Comparison of ENCODE assay signal across 9 cellular contexts in genomic region chr9:76887003-76887821, GRCh38. TPM values are rescaled to one million over a fixed set of nuclear protein-coding genes. Genes with fewer than 3 reads are reported as not detected.
DNase-seq lines count a peak whose midpoint lies in the region; ATAC-seq and TF ChIP-seq lines count a peak whose summit lies in the region.
"Had no signal": no experiment of that assay in that cellular context is flagged by ENCODE, and none has a peak within 500 bp of the region (broad histone marks: within the 10 kb centered on the region; RNA-seq: fewer than 3 reads in every experiment).

No MANE protein-coding gene starts in this region.

- DNase-seq in MG63: no peak
- no peak for DNase-seq in fibroblast of mammary gland (ENCODE audit: low read depth)
- DNase-seq in thoracic aorta (ENCODE audit: low spot score): no peak
- DNase-seq in left lung: no peak
- DNase-seq: NCI-H187; stimulated activated CD4-positive, alpha-beta T cell treated with anti-CD3 and anti-CD28 coated beads, Interleukin-2, amount 100 ng/mL, for 48 hours had no signal

- H3K27me3 ChIP-seq in MG63 (no peaks in the 10 kb centered on the region), thoracic aorta (replicated peaks; ENCODE audit: insufficient read depth) (no peaks in the 10 kb centered on the region), left lung (no peaks in the 10 kb centered on the region)

- H3K27ac ChIP-seq in thoracic aorta: peak overlapping the region; percentile 36 to 67
- no peak overlapping the region for H3K27ac ChIP-seq in left lung

- H3K9me3 ChIP-seq in MG63 (no peaks in the 10 kb centered on the region), thoracic aorta (no peaks in the 10 kb centered on the region), left lung (no peaks in the 10 kb centered on the region)

- peak; percentile 6 for TF ChIP-seq CTCF in fibroblast of mammary gland (conservative IDR thresholded peaks at IDR 0.05; ENCODE audit: control insufficient read depth, insufficient read depth, low read depth, low read length)
- no peak for TF ChIP-seq CTCF in thoracic aorta (IDR thresholded peaks at IDR 0.05)
- no peak for TF ChIP-seq CTCF in left lung (IDR thresholded peaks at IDR 0.05)

- H3K4me1 ChIP-seq in thoracic aorta (ENCODE audit: control insufficient read depth in 1 of 2, low read depth in 2 of 2) (peaks cover 26 to 75% of the 10 kb centered on the region in 2 donors), left lung (no peaks in the 10 kb centered on the region)

- intact Hi-C loops in left lung (cut with DNase I): no loop called here

- H3K4me3 ChIP-seq in MG63 (peak overlapping the region; percentile 20; the same call in 1 of the 2 replicates), fibroblast of mammary gland (ENCODE audit: control insufficient read depth, low read depth, low read length) (no peak overlapping the region), thoracic aorta (peak overlapping the region; percentile 39), left lung (no peak overlapping the region)

- ATAC-seq in GM19324 (IDR thresholded peaks at IDR 0.05; ENCODE audit: low FRiP score, unreplicated experiment) (peak; percentile 55), thoracic aorta (ENCODE audit: insufficient number of reproducible peaks, low FRiP score, low read depth) (no peak), HG02981 (IDR thresholded peaks at IDR 0.05; ENCODE audit: unreplicated experiment) (no peak), HG03457 (IDR thresholded peaks at IDR 0.05; ENCODE audit: unreplicated experiment) (no peak), left lung (no peak)

- H3K36me3 ChIP-seq in MG63 (no peaks in the 10 kb centered on the region), thoracic aorta (peaks cover 12% of the 10 kb centered on the region), left lung (no peaks in the 10 kb centered on the region)

RNA-seq across cellular contexts. Expression of gene PRUNE2, which starts 18.7 kb away (rescaled TPM):
- total RNA-seq in MG63 (2014; rRNA removed; shearing (Covaris generic); ENCODE audit: low replicate concordance): 2.7 and 24.2 TPM in 2 replicates
- total RNA-seq in thoracic aorta: 100 to 1,000 TPM; 360 to 420 TPM
- total RNA-seq in left lung: 10 to 100 TPM in 1 of 2 donors, 1 to 10 TPM in 1; 7.3 to 17.7 TPM

Comparison
In these comparisons a context has a peak if more than half of its experiments do, and no peak if none do; other contexts are left out.
1. H3K4me3 ChIP-seq: peak in MG63 (single experiment) and thoracic aorta (single experiment); none in fibroblast of mammary gland (single experiment) and left lung (0 of 2).
2. H3K27ac ChIP-seq: peak in thoracic aorta (2 of 2); none in left lung (0 of 2).
3. RNA of gene PRUNE2, which starts 18.7 kb away (total RNA-seq): 360 to 420 TPM in thoracic aorta; 7.3 to 17.7 TPM in left lung and 2.7 to 24.2 TPM in MG63; every median in the first group is over 10 times any median in the second.